Comparison of ENCODE assay signal across 9 cellular contexts in genomic region chr5:111742166-111742565, GRCh38. TPM values are rescaled to one million over a fixed set of nuclear protein-coding genes. Genes with fewer than 3 reads are reported as not detected.
DNase-seq lines count a peak whose midpoint lies in the region; ATAC-seq and TF ChIP-seq lines count a peak whose summit lies in the region.
"Had no signal": no experiment of that assay in that cellular context is flagged by ENCODE, and none has a peak within 500 bp of the region (broad histone marks: within the 10 kb centered on the region; RNA-seq: fewer than 3 reads in every experiment).

No MANE protein-coding gene starts in this region.

- no peak for DNase-seq in AG04450 (ENCODE audit: low read depth, low spot score)
- DNase-seq in HFFc6, result no peak
- no peak for DNase-seq in chondrocyte (ENCODE audit: low spot score)
- no peak for DNase-seq in neural crest cell (ENCODE audit: low read depth, low spot score)
- DNase-seq in hepatic stellate cell (ENCODE audit: low spot score), result no peak
- DNase-seq in NCI-H2227 (lab: John Stamatoyannopoulos, UW; ENCODE audit: unreplicated experiment), result no peak
- DNase-seq: posterior cingulate gyrus had no signal

- H3K27ac Mint-ChIP-seq in HFFc6 (peak overlapping the region; percentile 67), chondrocyte (ENCODE audit: unreplicated experiment) (peak overlapping the region; percentile 92), neural crest cell (ENCODE audit: unreplicated experiment) (peak overlapping the region; percentile 57)

- H3K36me3 Mint-ChIP-seq in HFFc6 (ENCODE audit: low read depth) (peaks cover 4% of the 10 kb centered on the region; the same call in 1 of the 2 replicates), chondrocyte (ENCODE audit: low read depth) (peaks cover 10% of the 10 kb centered on the region), neural crest cell (ENCODE audit: low read depth) (peaks cover 6% of the 10 kb centered on the region)

- TF ChIP-seq CTCF in AG04450 (IDR thresholded peaks at IDR 0.05; ENCODE audit: low read depth, low read length) (no peak), HFFc6 (IDR thresholded peaks at IDR 0.05) (no peak), chondrocyte (IDR thresholded peaks at IDR 0.05) (no peak), neural crest cell (conservative IDR thresholded peaks at IDR 0.05) (no peak)

- ATAC-seq in HG02840 (IDR thresholded peaks at IDR 0.05; ENCODE audit: low FRiP score, unreplicated experiment), result no peak
- ATAC-seq in GM21447 (IDR thresholded peaks at IDR 0.05; ENCODE audit: unreplicated experiment), result no peak

- H3K9me3 ChIP-seq in AG04450 (ENCODE audit: control insufficient read depth, insufficient read depth, low read length), result no peaks in the 10 kb centered on the region

- H3K27me3 Mint-ChIP-seq in HFFc6 (ENCODE audit: insufficient read depth), result no peaks in the 10 kb centered on the region; the same call in 1 of the 2 replicates
- H3K27me3 Mint-ChIP-seq in chondrocyte (ENCODE audit: low read depth), result no peaks in the 10 kb centered on the region
- H3K27me3 Mint-ChIP-seq in neural crest cell (ENCODE audit: low read depth), result no peaks in the 10 kb centered on the region

- POLR2A ChIA-PET in AG04450 (lab: Yijun Ruan, JAX), result interaction anchor here (1.0 to 3.0 kb wide), 4 partner anchors 15 to 289 kb away, joined by 3 to 16 read pairs (median 5); partner anchors contain the start of gene NREP

- H3K4me1 Mint-ChIP-seq in HFFc6 (ENCODE audit: low read depth), result peaks cover 91% of the 10 kb centered on the region
- peaks cover 98% of the 10 kb centered on the region for H3K4me1 Mint-ChIP-seq in chondrocyte (ENCODE audit: low read depth)
- H3K4me1 Mint-ChIP-seq in neural crest cell, result peaks cover 66% of the 10 kb centered on the region

- no peaks in the 10 kb centered on the region for H3K27me3 ChIP-seq in AG04450 (ENCODE audit: control insufficient read depth, insufficient read depth, low read length)

- H3K4me3 Mint-ChIP-seq in HFFc6, result peak overlapping the region; percentile 79
- peak overlapping the region; percentile 57 for H3K4me3 Mint-ChIP-seq in chondrocyte (ENCODE audit: unreplicated experiment)
- H3K4me3 Mint-ChIP-seq in neural crest cell, result no peak overlapping the region

- H3K9me3 Mint-ChIP-seq in HFFc6 (no peaks in the 10 kb centered on the region), chondrocyte (ENCODE audit: low read depth) (no peaks in the 10 kb centered on the region), neural crest cell (no peaks in the 10 kb centered on the region)

- CTCF ChIA-PET in AG04450 (lab: Charles Lee), result interaction anchor here (1.0 to 1.8 kb wide), 2 partner anchors 404 to 419 kb away, joined by 3 to 6 read pairs; no protein-coding TSS in a partner anchor

- no peak overlapping the region; the same call in 1 of the 2 replicates for H3K4me3 ChIP-seq in AG04450 (ENCODE audit: low read depth, low read length)

- peak overlapping the region; percentile 68 for H3K27ac ChIP-seq in AG04450 (ENCODE audit: low read depth, low read length)

RNA-seq across cellular contexts. Expression of gene NREP, which starts 14.8 kb away (rescaled TPM):
- polyA plus RNA-seq in AG04450 (2011; rRNA removed), result 223 and 329 TPM in 2 replicates
- polyA minus RNA-seq in AG04450 (2011; rRNA and poly(A)+ RNA removed), result 115 and 174 TPM in 2 replicates
- total RNA-seq in HFFc6 (2021; fragmentation: NEBNext Ultra II Directional; extraction: Animal tissue kit (Norgen Biotek cat#: 25700)), result 10 to 100 TPM; 32.0 to 89.1 (median 35.1) TPM
- total RNA-seq in chondrocyte (595 to 1,006 TPM (median 987 TPM) in 3 replicates), neural crest cell (382 and 404 TPM in 2 replicates)
